ENCODE assay signal across 13 cellular contexts in the genomic region with DNA sequence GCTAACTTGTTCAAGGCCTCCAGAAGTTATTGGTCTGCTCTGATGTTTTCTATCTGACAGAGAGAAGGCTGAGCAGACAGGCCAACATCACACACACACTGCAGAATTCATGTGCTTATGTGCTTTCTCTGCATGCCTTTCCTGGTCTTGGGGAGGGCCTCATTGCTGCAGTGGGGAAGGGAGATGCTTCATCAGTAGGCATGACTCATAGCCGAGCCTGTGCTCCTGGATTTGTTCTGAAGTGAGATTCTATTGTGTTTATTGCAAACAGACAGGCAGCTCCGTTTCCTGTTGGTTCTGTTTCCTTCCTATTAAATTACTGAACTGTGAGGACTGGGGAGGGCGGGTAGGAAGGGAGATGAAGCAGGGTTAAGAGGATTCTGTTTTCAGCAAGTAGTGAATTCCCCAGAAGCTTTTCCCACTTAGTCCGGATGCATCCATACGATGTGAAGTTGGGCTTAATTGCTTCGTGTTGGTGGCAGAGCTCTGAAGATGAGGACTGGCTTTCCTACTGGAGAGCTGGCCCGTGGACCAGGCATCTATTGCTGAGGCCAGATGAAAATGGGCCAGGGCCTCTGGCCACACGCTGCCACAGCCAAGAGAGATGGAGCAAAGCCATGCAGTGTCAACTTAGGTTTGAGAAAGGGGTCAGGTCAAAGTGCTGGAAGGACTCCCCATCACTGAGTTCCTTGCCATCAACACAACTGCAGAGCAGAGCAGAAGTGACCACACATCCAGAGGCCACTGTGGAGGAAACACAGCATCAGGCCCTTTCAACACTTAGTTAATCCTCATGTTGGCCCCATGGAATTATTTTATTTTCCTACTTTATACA.
DNase-seq lines count a peak whose midpoint lies in the region; TF ChIP-seq lines count a peak whose summit lies in the region.
"Had no signal": no experiment of that assay in that cellular context is flagged by ENCODE, and none has a peak within 500 bp of the region (broad histone marks: within the 10 kb centered on the region; RNA-seq: fewer than 3 reads in every experiment).

No MANE protein-coding gene starts in this region.

- POLR2A ChIA-PET in activated CD4-positive, alpha-beta T cell treated with anti-CD3 and anti-CD28 coated beads, Interleukin-2, amount 10 ng/mL, durations not matched to agents 7 days and 5 days (lab: Charles Lee), result no interaction called here

- H3K4me1 Mint-ChIP-seq in activated CD4-positive, alpha-beta T cell treated with anti-CD3 and anti-CD28 coated beads, Interleukin-2, amount 10 ng/mL, durations not matched to agents 7 days and 5 days, result peaks cover 24% of the 10 kb centered on the region

- DNase-seq in activated CD4-positive, alpha-beta T cell treated with anti-CD3 and anti-CD28 coated beads, Interleukin-2, amount 10 ng/mL, durations not matched to agents 7 days and 5 days, result no peak
- no peak for DNase-seq in activated CD4-positive, alpha-beta T cell treated with anti-CD3 and anti-CD28 coated beads for 48 hours
- DNase-seq in NCI-H82 (lab: John Stamatoyannopoulos, UW), result peak; percentile 78
- peak; percentile 48 for DNase-seq in epithelial cell of esophagus (ENCODE audit: low read depth)
- DNase-seq in renal cortical epithelial cell (ENCODE audit: low read depth), result peak; percentile 40
- no peak for DNase-seq in RPMI8226
- DNase-seq in NCI-H146 treated with DMSO at 0.1 percent for 48 hours (lab: John Stamatoyannopoulos, UW; ENCODE audit: unreplicated experiment), result no peak
- no peak for DNase-seq in NOMO-1 treated with dmso at 0.1 percent for 144 hours (lab: John Stamatoyannopoulos, UW; ENCODE audit: unreplicated experiment)
- DNase-seq: ACHN, H7, NCI-H146, upper lobe of left lung had no signal

- TF ChIP-seq CTCF in epithelial cell of esophagus (IDR thresholded peaks at IDR 0.05; ENCODE audit: insufficient read depth, low read depth, low read length, missing control alignments), result no peak

- CTCF ChIA-PET in activated CD4-positive, alpha-beta T cell treated with anti-CD3 and anti-CD28 coated beads, Interleukin-2, amount 10 ng/mL, durations not matched to agents 7 days and 5 days (lab: Charles Lee), result interaction anchor here (1.0 to 2.1 kb wide), 3 partner anchors 9 to 22 kb away, joined by 3 to 9 read pairs (median 4); no protein-coding TSS in a partner anchor

- H3K4me3 Mint-ChIP-seq in activated CD4-positive, alpha-beta T cell treated with anti-CD3 and anti-CD28 coated beads, Interleukin-2, amount 10 ng/mL, durations not matched to agents 7 days and 5 days, result no peak overlapping the region

- peak overlapping the region; percentile 14 for H3K27ac Mint-ChIP-seq in activated CD4-positive, alpha-beta T cell treated with anti-CD3 and anti-CD28 coated beads, Interleukin-2, amount 10 ng/mL, durations not matched to agents 7 days and 5 days

- no peaks in the 10 kb centered on the region for H3K27me3 Mint-ChIP-seq in activated CD4-positive, alpha-beta T cell treated with anti-CD3 and anti-CD28 coated beads, Interleukin-2, amount 10 ng/mL, durations not matched to agents 7 days and 5 days

- no peaks in the 10 kb centered on the region for H3K36me3 Mint-ChIP-seq in activated CD4-positive, alpha-beta T cell treated with anti-CD3 and anti-CD28 coated beads, Interleukin-2, amount 10 ng/mL, durations not matched to agents 7 days and 5 days (ENCODE audit: low read depth)

- peaks cover 3% of the 10 kb centered on the region for H3K9me3 Mint-ChIP-seq in activated CD4-positive, alpha-beta T cell treated with anti-CD3 and anti-CD28 coated beads, Interleukin-2, amount 10 ng/mL, durations not matched to agents 7 days and 5 days

- H3K4me3 ChIP-seq in epithelial cell of esophagus (ENCODE audit: low read length), result no peak overlapping the region
- H3K4me3 ChIP-seq: SJSA1, upper lobe of left lung had no signal

Comparison
In these comparisons a context has a peak if more than half of its experiments do, and no peak if none do; other contexts are left out.
1. DNase-seq: peak in NCI-H82 (single experiment), epithelial cell of esophagus (single experiment) and renal cortical epithelial cell (single experiment); none in activated CD4-positive, alpha-beta T cell treated with anti-CD3 and anti-CD28 coated beads, Interleukin-2, amount 10 ng/mL, durations not matched to agents 7 days and 5 days (single experiment), activated CD4-positive, alpha-beta T cell treated with anti-CD3 and anti-CD28 coated beads for 48 hours (single experiment), RPMI8226 (single experiment), NCI-H146 treated with DMSO at 0.1 percent for 48 hours (single experiment) and NOMO-1 treated with dmso at 0.1 percent for 144 hours (single experiment).